ENCODE assay signal across 21 cellular contexts in the genomic region with DNA sequence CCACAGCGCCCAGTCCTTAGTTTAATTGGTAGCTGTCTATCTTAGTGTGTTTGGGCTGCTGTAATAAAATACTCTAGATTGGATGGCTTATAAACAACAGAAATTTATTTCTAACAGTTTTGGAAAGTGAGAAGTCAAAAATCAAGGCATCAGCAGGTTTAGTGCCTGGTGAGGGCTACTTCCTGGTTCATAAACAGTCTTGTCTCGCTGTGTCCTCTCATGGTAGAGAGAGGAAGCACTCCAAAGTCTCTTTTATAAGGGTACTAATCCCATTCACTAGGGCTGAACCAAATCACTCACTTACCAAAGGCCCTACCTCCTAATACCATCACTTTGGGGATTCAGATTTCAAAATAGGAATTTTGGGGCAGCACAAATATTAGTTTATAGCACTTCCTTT.
"Had no signal": no experiment of that assay in that cellular context is flagged by ENCODE, and none has a peak within 500 bp of the region (broad histone marks: within the 10 kb centered on the region; RNA-seq: fewer than 3 reads in every experiment).

No MANE protein-coding gene starts in this region.

- H3K4me3 ChIP-seq: esophagus squamous epithelium, gastroesophageal sphincter, right atrium auricular region, sigmoid colon, skin epidermis, testis, transverse colon had no signal

- H3K36me3 ChIP-seq: esophagus squamous epithelium, gastroesophageal sphincter, neutrophil, right atrium auricular region, sigmoid colon, transverse colon had no signal

- H3K9me3 ChIP-seq: esophagus squamous epithelium, gastroesophageal sphincter, neutrophil, right atrium auricular region, sigmoid colon, testis, transverse colon had no signal

- H3K27me3 ChIP-seq: esophagus squamous epithelium, gastroesophageal sphincter, neutrophil, right atrium auricular region, sigmoid colon, testis, transverse colon had no signal

- DNase-seq: dermis blood vessel endothelial cell; esophagus squamous epithelium; foreskin fibroblast; glutamatergic neuron; islet precursor cell; mammary epithelial cell; naive thymus-derived CD4-positive, alpha-beta T cell; nephron progenitor cell; posterior cingulate gyrus; sigmoid colon; stimulated activated CD4-positive, alpha-beta T cell treated with anti-CD3 and anti-CD28 coated beads, Interleukin-2, amount 100 ng/mL, for 24 hours; stimulated activated CD4-positive, alpha-beta T cell treated with anti-CD3 and anti-CD28 coated beads, Interleukin-4, amount 100 ng/mL, for 4 hours; stimulated activated naive B cell treated with anti-CD40 and anti-IgM and Interleukin-4, amounts not matched to agents 10 μg/mL and 1 μg/mL and 100 μg/mL, for 72 hours; stimulated activated naive CD8-positive, alpha-beta T cell treated with anti-CD3 and anti-CD28 coated beads, Interleukin-15, amount 100 ng/mL, for 72 hours; testis; transverse colon had no signal

- H3K4me1 ChIP-seq: esophagus squamous epithelium, right atrium auricular region, testis, transverse colon had no signal

- H3K27ac ChIP-seq: esophagus squamous epithelium, neutrophil, right atrium auricular region, sigmoid colon, skin epidermis, testis, transverse colon had no signal

- ATAC-seq: gastroesophageal sphincter; left lobe of liver; naive thymus-derived CD4-positive, alpha-beta T cell; stimulated activated naive B cell treated with anti-CD40 and anti-IgM and Interleukin-4, amounts not matched to agents 10 μg/mL and 1 μg/mL and 100 μg/mL, for 72 hours; stimulated activated naive CD8-positive, alpha-beta T cell treated with anti-CD3 and anti-CD28 coated beads, Interleukin-15, amount 100 ng/mL, for 72 hours had no signal
